Comparison of ENCODE assay signal across 13 cellular contexts in genomic region chr22:46625843-46626349, GRCh38.
"Had no signal": no experiment of that assay in that cellular context is flagged by ENCODE, and none has a peak within 500 bp of the region (broad histone marks: within the 10 kb centered on the region; RNA-seq: fewer than 3 reads in every experiment).

No MANE protein-coding gene starts in this region.

- H2AFZ ChIP-seq: parathyroid adenoma had no signal

- ATAC-seq: activated CD4-positive, CD25-positive, alpha-beta regulatory T cell treated with anti-CD3 and anti-CD28 coated beads, Interleukin-2, amount 50 U/mL, for 24 hours had no signal

- H3K4me3 ChIP-seq: esophagus muscularis mucosa, tibial nerve had no signal

- H3K9ac ChIP-seq: parathyroid adenoma had no signal

- H3K27me3 Mint-ChIP-seq: activated naive CD4-positive, alpha-beta T cell treated with anti-CD3 and anti-CD28 coated beads, Interleukin-2, amount 50 U/mL, for 24 hours had no signal

- H3K4me1 Mint-ChIP-seq: activated naive CD4-positive, alpha-beta T cell treated with anti-CD3 and anti-CD28 coated beads, Interleukin-2, amount 50 U/mL, for 24 hours had no signal

- H3K4me3 Mint-ChIP-seq: activated naive CD4-positive, alpha-beta T cell treated with anti-CD3 and anti-CD28 coated beads, Interleukin-2, amount 50 U/mL, for 24 hours; brain; neural crest cell had no signal

- H3K27ac ChIP-seq: esophagus muscularis mucosa, parathyroid adenoma, tibial nerve had no signal

- H3K36me3 Mint-ChIP-seq: activated naive CD4-positive, alpha-beta T cell treated with anti-CD3 and anti-CD28 coated beads, Interleukin-2, amount 50 U/mL, for 24 hours had no signal

- H3K9me3 Mint-ChIP-seq: activated naive CD4-positive, alpha-beta T cell treated with anti-CD3 and anti-CD28 coated beads, Interleukin-2, amount 50 U/mL, for 24 hours; neural crest cell had no signal

- H3K9me3 ChIP-seq: esophagus muscularis mucosa, tibial nerve had no signal

- H3K27me3 ChIP-seq: esophagus muscularis mucosa, tibial nerve had no signal

- H3K27ac Mint-ChIP-seq: activated naive CD4-positive, alpha-beta T cell treated with anti-CD3 and anti-CD28 coated beads, Interleukin-2, amount 50 U/mL, for 24 hours had no signal

- H3K4me1 ChIP-seq: parathyroid adenoma had no signal

- DNase-seq: activated effector memory CD4-positive, alpha-beta T cell treated with Interleukin-2 at 50 U/mL for 16 hours; activated T-cell treated with anti-CD3 and anti-CD28 coated beads, Interleukin-2, amount 50 U/mL, for 1 hour; amygdala; dermis blood vessel endothelial cell; foreskin fibroblast; mesendoderm had no signal
